8 cellular contexts compared by ENCODE assay signal in genomic region chr1:152034324-152034653, GRCh38. TPM values are rescaled to one million over a fixed set of nuclear protein-coding genes. Genes with fewer than 3 reads are reported as not detected.
DNase-seq lines count a peak whose midpoint lies in the region; ATAC-seq and TF ChIP-seq lines count a peak whose summit lies in the region.

No MANE protein-coding gene starts in this region.

- peaks cover 40% of the 10 kb centered on the region for H3K4me1 Mint-ChIP-seq in WTC11

- H3K4me3 ChIP-seq in BE2C (ENCODE audit: low read depth, low read length) = peak overlapping the region; percentile 83; the same call in 1 of the 2 replicates

- H3K9me3 Mint-ChIP-seq in WTC11 = no peaks in the 10 kb centered on the region

- TF ChIP-seq CTCF in BE2C (IDR thresholded peaks at IDR 0.05; ENCODE audit: low read depth, low read length) (no peak), WTC11 (IDR thresholded peaks at IDR 0.05) (no peak)

- POLR2A ChIA-PET in WTC11 (lab: Charles Lee) = interaction anchor here (1.0 to 1.7 kb wide), 2 partner anchors 13 to 14 kb away, joined by 3 to 5 read pairs; no protein-coding TSS in a partner anchor

- no peak overlapping the region for H3K27ac Mint-ChIP-seq in WTC11

- peaks cover 12% of the 10 kb centered on the region for H3K36me3 ChIP-seq in BE2C

- no peaks in the 10 kb centered on the region for H3K27me3 ChIP-seq in BE2C

- peaks cover 9% of the 10 kb centered on the region for H3K27me3 Mint-ChIP-seq in WTC11 (ENCODE audit: low read depth)

- CTCF ChIA-PET in WTC11 (lab: Charles Lee) = interaction anchor here (0.5 to 4.5 kb wide), 31 partner anchors 9 to 232 kb away, joined by 3 to 45 read pairs (median 6); partner anchors contain the start of gene THEM4

- ATAC-seq in GM21825 (IDR thresholded peaks at IDR 0.05; ENCODE audit: unreplicated experiment) (peak; percentile 23), WTC11 (peak; percentile 20), left lobe of liver (peak; percentile 21), GM19023 (IDR thresholded peaks at IDR 0.05; ENCODE audit: unreplicated experiment) (no peak)

- H3K4me3 Mint-ChIP-seq in WTC11 = peak overlapping the region; percentile 89; the same call in 1 of the 2 replicates

- peaks cover 2% of the 10 kb centered on the region; the same call in 1 of the 2 replicates for H3K4me1 ChIP-seq in BE2C

- H3K9me3 ChIP-seq in BE2C = no peaks in the 10 kb centered on the region

- DNase-seq in BE2C = no peak
- DNase-seq in WTC11 (ENCODE audit: low spot score) = no peak
- no peak for DNase-seq in left lobe of liver (ENCODE audit: low spot score)
- DNase-seq in NCI-H446 (lab: John Stamatoyannopoulos, UW) = no peak
- no peak for DNase-seq in NCI-H146 treated with DMSO at 0.1 percent for 48 hours (lab: John Stamatoyannopoulos, UW; ENCODE audit: unreplicated experiment)
- no peak for DNase-seq in NCI-H226

- peaks cover 24% of the 10 kb centered on the region for H3K36me3 Mint-ChIP-seq in WTC11

TF ChIP-seq in WTC11, 78 proteins besides CTCF, POLR2A, EP300 and RAD21:
- TF ChIP-seq PRRX2 (CRISPR knock-in tag; IDR thresholded peaks at IDR 0.05) = no peak
- TF ChIP-seq GTF2I (CRISPR knock-in tag; conservative IDR thresholded peaks at IDR 0.05) = no peak
- no peak for TF ChIP-seq PRDM15 (CRISPR knock-in tag; IDR thresholded peaks at IDR 0.05)
- no peak for TF ChIP-seq ERG (CRISPR knock-in tag; IDR thresholded peaks at IDR 0.05)
- no peak for TF ChIP-seq CREM (CRISPR knock-in tag; IDR thresholded peaks at IDR 0.05)
- TF ChIP-seq TCF7 (CRISPR knock-in tag; IDR thresholded peaks at IDR 0.05; ENCODE audit: low read depth) = no peak
- no peak for TF ChIP-seq ZNF263 (CRISPR knock-in tag; IDR thresholded peaks at IDR 0.05; ENCODE audit: low read depth)
- TF ChIP-seq ZNF317 (CRISPR knock-in tag; IDR thresholded peaks at IDR 0.05; ENCODE audit: borderline replicate concordance, low read depth) = no peak
- no peak for TF ChIP-seq ZBTB21 (CRISPR knock-in tag; IDR thresholded peaks at IDR 0.05; ENCODE audit: borderline replicate concordance)
- no peak for TF ChIP-seq ELF4 (CRISPR knock-in tag; IDR thresholded peaks at IDR 0.05; ENCODE audit: low read depth)
- TF ChIP-seq NR2C2 (CRISPR knock-in tag; IDR thresholded peaks at IDR 0.05) = no peak
- no peak for TF ChIP-seq OVOL2 (CRISPR knock-in tag; IDR thresholded peaks at IDR 0.05; ENCODE audit: borderline replicate concordance)
- no peak for TF ChIP-seq RORB (CRISPR knock-in tag; IDR thresholded peaks at IDR 0.05)

RNA-seq across cellular contexts. Expression of gene S100A11, which starts 2.5 kb away (rescaled TPM):
- polyA plus RNA-seq in BE2C (2012; ENCODE audit: insufficient read depth, insufficient read length, low read depth) = 165 TPM
- total RNA-seq in WTC11 (2021) = 126 to 181 TPM (median 163 TPM) in 3 replicates
- total RNA-seq in left lobe of liver = 14.0 TPM

RNA-seq across cellular contexts. Expression of gene S100A10, which starts 40.6 kb away (rescaled TPM):
- not detected for polyA plus RNA-seq in BE2C (2012; ENCODE audit: insufficient read depth, insufficient read length, low read depth)
- total RNA-seq in WTC11 (2021) (150 to 161 TPM (median 159 TPM) in 3 replicates), left lobe of liver (45.0 TPM)

RNA-seq across cellular contexts. Expression of gene TCHHL1, which starts 54.6 kb away (rescaled TPM):
- not detected for polyA plus RNA-seq in BE2C (2012; ENCODE audit: insufficient read depth, insufficient read length, low read depth)
- total RNA-seq in WTC11 (2021) (not detected in 3 replicates), left lobe of liver (not detected)
